Comparison of ENCODE assay signal across 24 cellular contexts in the genomic region with DNA sequence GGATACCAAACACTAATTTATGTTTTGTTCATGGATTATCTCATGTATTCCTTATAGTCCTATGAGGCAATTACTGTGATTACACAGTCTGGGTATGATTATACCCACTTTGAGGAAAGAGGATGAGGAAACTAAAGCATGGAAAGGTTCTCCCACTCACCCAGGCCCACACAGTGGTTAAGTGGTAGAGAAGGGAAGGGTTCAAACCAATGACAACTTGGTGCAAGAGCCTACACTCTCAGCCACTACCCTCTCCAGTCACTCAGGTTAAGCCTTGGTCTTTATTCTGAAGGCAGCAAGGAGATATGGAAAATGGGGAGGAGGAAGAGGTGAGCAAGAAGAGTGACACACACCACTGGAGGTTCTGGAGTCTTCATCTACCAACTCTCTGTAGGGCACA.
"Had no signal": no experiment of that assay in that cellular context is flagged by ENCODE, and none has a peak within 500 bp of the region (broad histone marks: within the 10 kb centered on the region; RNA-seq: fewer than 3 reads in every experiment).

No MANE protein-coding gene starts in this region.

- H3K36me3 ChIP-seq: ascending aorta, brain microvascular endothelial cell, left ventricle myocardium inferior, ovary, prostate gland, spleen, stomach, suprapubic skin, tibial nerve, vagina had no signal

- H3K9me3 Mint-ChIP-seq: activated B cell treated with CpG ODN at 0.5 μM for 24 hours; activated naive CD4-positive, alpha-beta T cell treated with anti-CD3 and anti-CD28 coated beads, Interleukin-2, amount 10 ng/mL, durations not matched to agents 7 days and 5 days; activated T-cell treated with anti-CD3 and anti-CD28 coated beads, Interleukin-2, amount 50 U/mL, for 24 hours had no signal

- H3K4me3 ChIP-seq: ascending aorta, left ventricle myocardium inferior, ovary, prostate gland, spleen, stomach, suprapubic skin, tibial nerve, vagina had no signal

- ATAC-seq: naive thymus-derived CD4-positive, alpha-beta T cell had no signal

- H3K27me3 ChIP-seq: ascending aorta, brain microvascular endothelial cell, ovary, spleen, stomach, suprapubic skin, tibial nerve, vagina had no signal

- H3K9me3 ChIP-seq: ascending aorta, left ventricle myocardium inferior, ovary, prostate gland, spleen, stomach, suprapubic skin, tibial nerve, vagina had no signal

- H3K4me1 Mint-ChIP-seq: activated B cell treated with CpG ODN at 0.5 μM for 24 hours had no signal

- H3K27ac Mint-ChIP-seq: activated B cell treated with CpG ODN at 0.5 μM for 24 hours; activated naive CD4-positive, alpha-beta T cell treated with anti-CD3 and anti-CD28 coated beads, Interleukin-2, amount 10 ng/mL, durations not matched to agents 7 days and 5 days; activated T-cell treated with anti-CD3 and anti-CD28 coated beads, Interleukin-2, amount 50 U/mL, for 24 hours; dendritic cell treated with granulocyte-macrophage colony-stimulating factor and Interleukin-4, amounts not matched to agents 40 ng/mL and 50 ng/mL, for 4 days had no signal

- DNase-seq: activated B cell treated with CpG ODN at 0.5 μM for 24 hours; activated CD4-positive, alpha-beta T cell treated with anti-CD3 and anti-CD28 coated beads for 48 hours; activated CD8-positive, alpha-beta memory T cell treated with anti-CD3 and anti-CD28 coated beads, Interleukin-2, amount 50 U/mL, for 4 hours; activated effector memory CD4-positive, alpha-beta T cell treated with Interleukin-2 at 50 U/mL for 16 hours; activated naive CD4-positive, alpha-beta T cell treated with anti-CD3 and anti-CD28 coated beads, Interleukin-2, amount 10 ng/mL, durations not matched to agents 7 days and 5 days; activated T-cell treated with anti-CD3 and anti-CD28 coated beads, Interleukin-2, amount 50 U/mL, for 24 hours; brain microvascular endothelial cell; caudate nucleus; effector CD8-positive, alpha-beta T cell; glutamatergic neuron; hippocampal formation; left ventricle myocardium inferior; ovary; spleen; stimulated activated CD4-positive, alpha-beta T cell treated with anti-CD3 and anti-CD28 coated beads, Interleukin-4, amount 100 ng/mL, for 1 hour; stomach; T-helper 1 cell had no signal

- H3K27me3 Mint-ChIP-seq: activated T-cell treated with anti-CD3 and anti-CD28 coated beads, Interleukin-2, amount 50 U/mL, for 24 hours had no signal

- H3K27ac ChIP-seq: ascending aorta, brain microvascular endothelial cell, left ventricle myocardium inferior, ovary, prostate gland, spleen, stomach, suprapubic skin, tibial nerve, vagina had no signal

- H3K4me3 Mint-ChIP-seq: activated B cell treated with CpG ODN at 0.5 μM for 24 hours; activated naive CD4-positive, alpha-beta T cell treated with anti-CD3 and anti-CD28 coated beads, Interleukin-2, amount 10 ng/mL, durations not matched to agents 7 days and 5 days; activated T-cell treated with anti-CD3 and anti-CD28 coated beads, Interleukin-2, amount 50 U/mL, for 24 hours; dendritic cell treated with granulocyte-macrophage colony-stimulating factor and Interleukin-4, amounts not matched to agents 40 ng/mL and 50 ng/mL, for 4 days; naive thymus-derived CD4-positive, alpha-beta T cell had no signal

- H3K36me3 Mint-ChIP-seq: activated naive CD4-positive, alpha-beta T cell treated with anti-CD3 and anti-CD28 coated beads, Interleukin-2, amount 10 ng/mL, durations not matched to agents 7 days and 5 days; naive thymus-derived CD4-positive, alpha-beta T cell had no signal
